1 cellular context compared by ENCODE assay signal in the genomic region with DNA sequence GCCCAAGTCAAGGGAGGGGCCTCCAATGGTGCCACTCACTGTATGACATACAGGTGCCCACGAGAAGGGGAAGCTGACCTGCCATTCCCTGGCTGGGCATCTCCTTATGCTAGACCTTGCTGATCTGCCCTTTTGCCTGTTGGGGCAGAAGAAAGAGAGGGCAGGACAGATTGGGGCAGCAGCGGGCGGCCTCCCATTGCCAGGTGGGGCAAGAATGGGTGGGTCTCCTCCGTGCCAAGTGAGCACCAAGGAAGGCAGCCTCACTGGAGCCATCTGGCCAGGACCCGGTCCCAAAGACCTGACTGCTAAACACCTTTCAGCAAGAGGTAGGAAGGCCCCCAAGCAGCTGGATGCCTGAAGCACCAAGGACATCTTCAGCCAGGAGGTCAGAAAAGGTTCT.
TF ChIP-seq lines count a peak whose summit lies in the region.

No MANE protein-coding gene starts in this region.

TF ChIP-seq in H1, 55 proteins besides CTCF, POLR2A, EP300 and RAD21:
- no peak for TF ChIP-seq NANOG (IDR thresholded peaks at IDR 0.05; ENCODE audit: insufficient read depth, low read depth, low read length, poor library complexity, severe bottlenecking)
- no peak for TF ChIP-seq ZNF274 (IDR thresholded peaks at IDR 0.05; ENCODE audit: borderline replicate concordance, extremely low read depth, low read length)
- no peak for TF ChIP-seq KDM1A (IDR thresholded peaks at IDR 0.05; ENCODE audit: borderline replicate concordance, low read length)
- no peak for TF ChIP-seq SP4 (IDR thresholded peaks at IDR 0.05; ENCODE audit: low read length)
- 0 out of 2 replicates have a peak, but pooled peaks have one; percentile 17 for TF ChIP-seq POLR2AphosphoS5 (IDR thresholded peaks at IDR 0.05; ENCODE audit: low read depth, low read length)
- no peak for TF ChIP-seq RBBP5 (IDR thresholded peaks at IDR 0.05; ENCODE audit: borderline replicate concordance, low read depth, low read length)
